In genomic region chr1:182589520-182589919, GRCh38 we compare ENCODE assay signal across 8 cellular contexts. TPM values are rescaled to one million over a fixed set of nuclear protein-coding genes. Genes with fewer than 3 reads are reported as not detected.
DNase-seq lines count a peak whose midpoint lies in the region; ATAC-seq and TF ChIP-seq lines count a peak whose summit lies in the region.

No MANE protein-coding gene starts in this region.

- peaks cover 20% of the 10 kb centered on the region for H3K36me3 Mint-ChIP-seq in activated T-cell treated with anti-CD3 and anti-CD28 coated beads, Interleukin-2, amount 50 U/mL, for 24 hours (ENCODE audit: low read depth)
- peaks cover 5% of the 10 kb centered on the region for H3K36me3 Mint-ChIP-seq in activated T-helper 17 cell treated with anti-CD3 and anti-CD28 coated beads, Interleukin-2, amount 50 U/mL, for 72 hours (ENCODE audit: low read depth)

- peak overlapping the region in 1 of 2 donors; percentile 67 for H3K4me3 ChIP-seq in left lung
- no peak overlapping the region for H3K4me3 ChIP-seq in thyroid gland (replicated peaks in 1 of 3)
- no peak overlapping the region for H3K4me3 ChIP-seq in WERI-Rb-1 (ENCODE audit: low read depth, low read length)

- H3K4me1 Mint-ChIP-seq in activated T-cell treated with anti-CD3 and anti-CD28 coated beads, Interleukin-2, amount 50 U/mL, for 24 hours (ENCODE audit: low read depth) = peaks cover 45% of the 10 kb centered on the region
- peaks cover 16% of the 10 kb centered on the region for H3K4me1 Mint-ChIP-seq in activated T-helper 17 cell treated with anti-CD3 and anti-CD28 coated beads, Interleukin-2, amount 50 U/mL, for 72 hours

- H3K9me3 ChIP-seq in left lung (no peaks in the 10 kb centered on the region), thyroid gland (no peaks in the 10 kb centered on the region), WERI-Rb-1 (ENCODE audit: severe bottlenecking) (no peaks in the 10 kb centered on the region)

- ATAC-seq in activated T-helper 17 cell treated with anti-CD3 and anti-CD28 coated beads, Interleukin-2, amount 50 U/mL, for 72 hours (replicated peaks) = no peak
- ATAC-seq in left lung = no peak

- H3K4me3 Mint-ChIP-seq in activated T-cell treated with anti-CD3 and anti-CD28 coated beads, Interleukin-2, amount 50 U/mL, for 24 hours = peak overlapping the region; percentile 96
- peak overlapping the region; percentile 92 for H3K4me3 Mint-ChIP-seq in activated T-helper 17 cell treated with anti-CD3 and anti-CD28 coated beads, Interleukin-2, amount 50 U/mL, for 72 hours

- DNase-seq in activated T-cell treated with anti-CD3 and anti-CD28 coated beads, Interleukin-2, amount 50 U/mL, for 24 hours = no peak
- DNase-seq in activated T-cell treated with anti-CD3 and anti-CD28 coated beads, Interleukin-2, amount 50 U/mL, for 48 hours = no peak
- DNase-seq in left lung = no peak
- DNase-seq in thyroid gland = no peak
- no peak for DNase-seq in WERI-Rb-1
- no peak for DNase-seq in SW480 (ENCODE audit: low spot score)
- DNase-seq in stimulated activated CD4-positive, alpha-beta T cell treated with anti-CD3 and anti-CD28 coated beads, Interleukin-4, amount 100 ng/mL, for 4 hours = no peak

- no peak for TF ChIP-seq POLR2A in thyroid gland (IDR thresholded peaks at IDR 0.05)

- TF ChIP-seq CTCF in left lung (IDR thresholded peaks at IDR 0.05) = no peak
- TF ChIP-seq CTCF in thyroid gland (IDR thresholded peaks at IDR 0.05) = no peak
- no peak for TF ChIP-seq CTCF in WERI-Rb-1 (IDR thresholded peaks at IDR 0.05; ENCODE audit: low read depth, low read length)

- no peaks in the 10 kb centered on the region for H3K9me3 Mint-ChIP-seq in activated T-cell treated with anti-CD3 and anti-CD28 coated beads, Interleukin-2, amount 50 U/mL, for 24 hours
- no peaks in the 10 kb centered on the region for H3K9me3 Mint-ChIP-seq in activated T-helper 17 cell treated with anti-CD3 and anti-CD28 coated beads, Interleukin-2, amount 50 U/mL, for 72 hours

- no peaks in the 10 kb centered on the region for H3K27me3 Mint-ChIP-seq in activated T-cell treated with anti-CD3 and anti-CD28 coated beads, Interleukin-2, amount 50 U/mL, for 24 hours
- no peaks in the 10 kb centered on the region for H3K27me3 Mint-ChIP-seq in activated T-helper 17 cell treated with anti-CD3 and anti-CD28 coated beads, Interleukin-2, amount 50 U/mL, for 72 hours

- H3K36me3 ChIP-seq in left lung = no peaks in the 10 kb centered on the region
- no peaks in the 10 kb centered on the region for H3K36me3 ChIP-seq in thyroid gland
- no peaks in the 10 kb centered on the region for H3K36me3 ChIP-seq in WERI-Rb-1

- peaks cover 0 to 43% of the 10 kb centered on the region in 2 donors for H3K4me1 ChIP-seq in left lung
- H3K4me1 ChIP-seq in thyroid gland = peaks cover 0 to 18% of the 10 kb centered on the region in 2 donors

- peak overlapping the region; percentile 96 to 99 for H3K27ac ChIP-seq in left lung
- H3K27ac ChIP-seq in thyroid gland = peak overlapping the region; percentile 93 to 99 (median 97)
- no peak overlapping the region for H3K27ac ChIP-seq in WERI-Rb-1

- peak overlapping the region; percentile 99 for H3K27ac Mint-ChIP-seq in activated T-cell treated with anti-CD3 and anti-CD28 coated beads, Interleukin-2, amount 50 U/mL, for 24 hours
- H3K27ac Mint-ChIP-seq in activated T-helper 17 cell treated with anti-CD3 and anti-CD28 coated beads, Interleukin-2, amount 50 U/mL, for 72 hours = peak overlapping the region; percentile 96

- WGBS in thyroid gland, 2 donors = 81 to 89% methylated on average over 3 of the region's 3 CpGs

- no peaks in the 10 kb centered on the region for H3K27me3 ChIP-seq in left lung
- no peaks in the 10 kb centered on the region for H3K27me3 ChIP-seq in thyroid gland
- H3K27me3 ChIP-seq in WERI-Rb-1 (ENCODE audit: insufficient read depth, low read depth, severe bottlenecking) = no peaks in the 10 kb centered on the region

- intact Hi-C loops in left lung (cut with DNase I) = no loop called here
- intact Hi-C loops in thyroid gland (cut with DNase I) = no loop called here

RNA-seq across cellular contexts. Expression of gene RNASEL, which starts 0.5 kb away (rescaled TPM):
- total RNA-seq in activated T-helper 17 cell treated with anti-CD3 and anti-CD28 coated beads, Interleukin-2, amount 50 U/mL, for 72 hours = 1 to 10 TPM; 2.7 to 8.4 TPM
- total RNA-seq in left lung (10 to 100 TPM; 13.5 to 13.6 TPM), thyroid gland (10 to 100 TPM; 12.3 to 17.9 (median 15.3) TPM)

RNA-seq across cellular contexts. Expression of gene RGS16, which starts 14.7 kb away (rescaled TPM):
- 10 to 100 TPM in 1 of 2 donors, 1 to 10 TPM in 1; 9.7 to 32.1 TPM for total RNA-seq in activated T-helper 17 cell treated with anti-CD3 and anti-CD28 coated beads, Interleukin-2, amount 50 U/mL, for 72 hours
- total RNA-seq in left lung = 10 to 100 TPM; 10.1 to 11.0 TPM
- 10 to 100 TPM; 22.2 to 35.7 (median 29.1) TPM for total RNA-seq in thyroid gland
